In the genomic region with DNA sequence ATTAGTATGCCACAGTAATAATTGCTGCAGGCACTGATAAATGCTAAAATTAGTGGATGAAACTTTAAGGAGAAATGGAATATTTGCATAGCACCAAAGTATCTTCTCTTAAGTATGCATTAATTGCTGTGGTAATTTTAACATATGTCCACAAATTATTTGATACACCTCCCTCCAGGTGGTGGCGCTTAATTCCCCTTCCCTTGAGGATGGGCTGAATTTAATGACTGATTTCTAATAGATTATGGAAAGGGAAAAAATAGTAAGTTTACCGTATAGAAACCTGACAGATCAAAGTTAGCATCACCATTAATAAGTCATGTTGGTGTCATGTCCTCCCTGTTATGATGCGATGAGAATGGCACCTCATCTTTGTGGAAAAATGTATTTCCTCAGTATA, we compare ENCODE assay signal across 23 cellular contexts.
"Had no signal": no experiment of that assay in that cellular context is flagged by ENCODE, and none has a peak within 500 bp of the region (broad histone marks: within the 10 kb centered on the region; RNA-seq: fewer than 3 reads in every experiment).

No MANE protein-coding gene starts in this region.

- H3K4me1 ChIP-seq: adrenal gland, colonic mucosa, esophagus squamous epithelium, gastroesophageal sphincter, left ventricle myocardium inferior, sigmoid colon, testis, upper lobe of left lung had no signal

- DNase-seq: activated CD4-positive, alpha-beta T cell treated with anti-CD3 and anti-CD28 coated beads, Interleukin-2, amount 10 ng/mL, durations not matched to agents 7 days and 5 days; activated CD8-positive, alpha-beta memory T cell treated with anti-CD3 and anti-CD28 coated beads for 24 hours; activated CD8-positive, alpha-beta memory T cell treated with anti-CD3 and anti-CD28 coated beads, Interleukin-2, amount 50 U/mL, for 4 hours; activated T-cell treated with anti-CD3 and anti-CD28 coated beads, Interleukin-2, amount 50 U/mL, for 24 hours; adrenal gland; colonic mucosa; dorsolateral prefrontal cortex; effector memory CD8-positive, alpha-beta T cell; esophagus squamous epithelium; head of caudate nucleus; hypothalamus; left ventricle myocardium inferior; midbrain; natural killer cell; sigmoid colon; stimulated activated CD4-positive, alpha-beta T cell treated with anti-CD3 and anti-CD28 coated beads, Interleukin-15, amount 100 ng/mL, for 24 hours; stimulated activated naive CD4-positive, alpha-beta T cell; testis; upper lobe of left lung had no signal

- H3K36me3 ChIP-seq: adrenal gland, colonic mucosa, esophagus squamous epithelium, gastroesophageal sphincter, left ventricle myocardium inferior, sigmoid colon, upper lobe of left lung had no signal

- H3K4me2 ChIP-seq: smooth muscle cell had no signal

- ATAC-seq: activated CD4-positive, CD25-positive, alpha-beta regulatory T cell treated with anti-CD3 and anti-CD28 coated beads, Interleukin-2, amount 50 U/mL, for 24 hours; activated T-helper 17 cell treated with anti-CD3 and anti-CD28 coated beads, Interleukin-2, amount 50 U/mL, for 72 hours; effector memory CD8-positive, alpha-beta T cell; gastroesophageal sphincter; natural killer cell had no signal

- H3K9me3 ChIP-seq: adrenal gland, colonic mucosa, esophagus squamous epithelium, gastroesophageal sphincter, left ventricle myocardium inferior, sigmoid colon, testis, upper lobe of left lung had no signal

- H3K27me3 ChIP-seq: adrenal gland, colonic mucosa, esophagus squamous epithelium, gastroesophageal sphincter, sigmoid colon, testis, upper lobe of left lung had no signal

- H3K4me3 ChIP-seq: adrenal gland, colonic mucosa, dorsolateral prefrontal cortex, esophagus squamous epithelium, gastroesophageal sphincter, left ventricle myocardium inferior, sigmoid colon, smooth muscle cell, testis, upper lobe of left lung had no signal

- H3K27ac ChIP-seq: adrenal gland, colonic mucosa, dorsolateral prefrontal cortex, esophagus squamous epithelium, gastroesophageal sphincter, left ventricle myocardium inferior, sigmoid colon, testis, upper lobe of left lung had no signal
